Comparison of ENCODE assay signal across 8 cellular contexts in the genomic region with DNA sequence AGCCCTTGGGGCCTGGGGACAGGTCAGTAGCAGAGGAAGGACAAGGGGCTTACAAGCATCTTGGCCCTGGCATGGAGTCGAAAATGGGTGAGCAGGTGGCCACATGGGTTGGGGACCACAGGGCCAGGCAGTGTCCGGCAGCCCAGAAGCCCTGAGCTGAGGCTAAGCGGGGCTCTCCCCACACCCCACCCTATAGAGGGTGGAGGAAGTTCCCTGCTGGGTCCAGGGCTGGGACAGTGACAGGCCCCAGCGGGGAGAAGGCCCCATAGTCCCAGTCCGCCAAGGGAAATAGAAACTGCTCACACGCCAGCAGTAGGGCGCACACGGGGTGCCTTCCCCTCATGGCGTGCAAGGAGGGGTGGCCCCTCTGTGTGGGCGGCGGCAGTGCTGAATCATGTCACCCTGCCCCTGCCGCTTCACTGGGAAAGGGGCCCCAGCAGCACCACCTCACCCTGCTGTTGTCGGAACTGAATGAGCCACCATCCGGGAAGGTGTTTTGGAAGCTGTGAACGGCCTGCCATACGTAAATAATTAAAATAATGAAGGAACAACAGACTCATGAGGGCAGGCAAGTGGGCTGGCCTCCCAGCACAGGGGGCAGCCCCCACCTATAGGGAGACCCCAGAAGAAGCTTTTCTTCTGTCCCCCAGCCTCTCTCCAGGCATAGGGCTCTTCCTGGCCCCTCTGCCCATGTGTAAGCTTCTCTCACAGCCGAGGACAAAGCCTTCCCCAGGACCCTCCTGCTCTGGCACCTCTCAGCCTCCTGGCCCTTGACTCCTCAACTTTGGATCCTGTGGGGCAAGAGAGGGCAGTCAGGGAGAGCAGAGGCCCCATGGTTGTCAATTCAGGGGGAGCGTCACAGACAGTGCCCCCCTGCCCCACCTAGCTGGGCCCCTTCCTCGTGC. TPM values are rescaled to one million over a fixed set of nuclear protein-coding genes. Genes with fewer than 3 reads are reported as not detected.
DNase-seq lines count a peak whose midpoint lies in the region; ATAC-seq, FAIRE-seq and TF ChIP-seq lines count a peak whose summit lies in the region.

No MANE protein-coding gene starts in this region.

- no peaks in the 10 kb centered on the region for H3K79me1 ChIP-seq in H1 (ENCODE audit: low read depth, low read length)

- H4K5ac ChIP-seq in H1 (ENCODE audit: insufficient read length, low read depth, low read length) = no peak overlapping the region

- no peak for TF ChIP-seq CTCF in H1 (IDR thresholded peaks at IDR 0.05; ENCODE audit: control extremely low read depth in 1 of 3, insufficient read depth in 1 of 3, low read depth in 1 of 3, low read length in 3 of 3)

- no peak overlapping the region for H4K8ac ChIP-seq in H1 (ENCODE audit: extremely low read depth, insufficient read depth, low read length)

- H2AFZ ChIP-seq in H1 (ENCODE audit: low read length) = no peak overlapping the region

- POLR2A ChIA-PET in activated CD4-positive, alpha-beta T cell treated with anti-CD3 and anti-CD28 coated beads for 36 hours (lab: Charles Lee) = interaction anchor here (0.5 to 4.1 kb wide), 6 partner anchors 13 to 369 kb away, joined by 3 to 119 read pairs (median 3); partner anchors contain the start of genes ASTL, DUSP2 and ITPRIPL1
- POLR2A ChIA-PET in H1 (lab: Charles Lee; ENCODE audit: partially characterized antibody) = interaction anchor here (1.5 kb wide), 1 partner anchor 14 kb away, joined by 3 read pairs; no protein-coding TSS in a partner anchor

- peaks cover 0 to 9% (median 1%) of the 10 kb centered on the region in 4 experiments; a peak in 3 of 7 replicates for H3K4me1 ChIP-seq in H1 (replicated peaks in 1 of 4; ENCODE audit: control insufficient read depth in 3 of 4, insufficient read depth in 4 of 4, low read length in 3 of 4)

- H3K4me1 Mint-ChIP-seq in activated CD4-positive, alpha-beta T cell treated with anti-CD3 and anti-CD28 coated beads for 36 hours = peaks cover 90% of the 10 kb centered on the region

- WGBS in H1 (ENCODE audit: extremely low coverage in 1 of 2, insufficient coverage in 1 of 2, insufficient read length in 1 of 2, insufficient replicate concordance in 2 of 2, low coverage in 1 of 2, low lambda C conversion rate in 2 of 2, missing lambda C conversion rate in 1 of 2), 2 experiments = 89% methylated on average over 19 of the region's 19 CpGs; no CpG with 5 or more reads in 1 of the 2 experiments

- H2BK120ac ChIP-seq in H1 (replicated peaks; ENCODE audit: low read depth, low read length) = no peak overlapping the region

- H3K79me2 ChIP-seq in H1 (ENCODE audit: control insufficient read depth in 1 of 2, insufficient read depth in 2 of 2, low read length in 2 of 2) = no peaks in the 10 kb centered on the region

- peak overlapping the region; percentile 4 for H3K56ac ChIP-seq in H1 (replicated peaks; ENCODE audit: insufficient read length, low read depth, low read length)

- intact Hi-C loops in activated CD4-positive, alpha-beta T cell treated with anti-CD3 and anti-CD28 coated beads for 36 hours (cut with DNase I, micrococcal nuclease) = loop anchor here (1.0 kb wide), 3 partner anchors 10 to 50 kb away; partner anchors contain the start of gene STARD7 (in 1 of the 2)

- peak overlapping the region; percentile 47 for H4K91ac ChIP-seq in H1 (replicated peaks; ENCODE audit: insufficient read length, low read length)

- H3K18ac ChIP-seq in H1 (ENCODE audit: extremely low read depth, low read length) = peak overlapping the region; percentile 19

- H2AK5ac ChIP-seq in H1 (ENCODE audit: low read depth, low read length) = no peak overlapping the region

- no peak overlapping the region for H3K4ac ChIP-seq in H1 (replicated peaks; ENCODE audit: insufficient read length, low read depth, low read length)

- H3K4me2 ChIP-seq in H1 (ENCODE audit: insufficient read depth in 1 of 2, low read depth in 2 of 2, low read length in 2 of 2) = no peak overlapping the region

- DNase-seq in activated CD4-positive, alpha-beta T cell treated with anti-CD3 and anti-CD28 coated beads for 36 hours = peak; percentile 99
- DNase-seq in H1 (ENCODE audit: low read depth in 1 of 2, low spot score in 2 of 2) = no peak
- DNase-seq in stimulated activated CD8-positive, alpha-beta memory T cell treated with anti-CD3 and anti-CD28 coated beads, Interleukin-7, amount 100 ng/mL, for 4 hours (ENCODE audit: low read depth in 2 of 2) = peak; percentile 88 to 92
- DNase-seq in SHP77 (lab: John Stamatoyannopoulos, UW) = no peak
- DNase-seq in hepatic stellate cell (ENCODE audit: low spot score) = no peak
- no peak for DNase-seq in NAMALWA (ENCODE audit: low spot score)

- H3K36me3 Mint-ChIP-seq in activated CD4-positive, alpha-beta T cell treated with anti-CD3 and anti-CD28 coated beads for 36 hours (ENCODE audit: low read depth) = peaks cover 10% of the 10 kb centered on the region

- H4K20me1 ChIP-seq in H1 (replicated peaks in 1 of 2; ENCODE audit: control insufficient read depth in 1 of 2, insufficient read depth in 2 of 2, low read length in 2 of 2) = no peaks in the 10 kb centered on the region

- no peak for TF ChIP-seq POLR2A in H1 (IDR thresholded peaks at IDR 0.05; ENCODE audit: control extremely low read depth in 1 of 2, low read depth in 2 of 2, low read length in 2 of 2)

- ATAC-seq in GM19035 (IDR thresholded peaks at IDR 0.05; ENCODE audit: unreplicated experiment) = peak; percentile 56
- peak; percentile 57 for ATAC-seq in HG03095 (IDR thresholded peaks at IDR 0.05; ENCODE audit: unreplicated experiment)
- ATAC-seq in activated CD4-positive, alpha-beta T cell treated with anti-CD3 and anti-CD28 coated beads for 36 hours = peak; percentile 79

- no peak for FAIRE-seq in H1 (lab: Jason Lieb, UNC)

- no peak overlapping the region for H3K23ac ChIP-seq in H1 (ENCODE audit: insufficient read length)

- no peaks in the 10 kb centered on the region; a peak in 1 of 7 replicates for H3K27me3 ChIP-seq in H1 (replicated peaks in 1 of 4; ENCODE audit: control insufficient read depth in 3 of 4, extremely low read depth in 1 of 4, insufficient read depth in 3 of 4, low read length in 3 of 4)

- H3K27ac Mint-ChIP-seq in activated CD4-positive, alpha-beta T cell treated with anti-CD3 and anti-CD28 coated beads for 36 hours = peak overlapping the region; percentile 98

- H3K9ac ChIP-seq in H1 (replicated peaks in 1 of 4; ENCODE audit: extremely low read depth in 1 of 4, low read depth in 3 of 4, low read length in 3 of 4) = no peak overlapping the region

- peak overlapping the region; percentile 60; the same call in 1 of the 2 replicates for H2BK12ac ChIP-seq in H1 (ENCODE audit: low read depth, low read length)

- no peaks in the 10 kb centered on the region for H3K27me3 Mint-ChIP-seq in activated CD4-positive, alpha-beta T cell treated with anti-CD3 and anti-CD28 coated beads for 36 hours

- no peaks in the 10 kb centered on the region for H3K36me3 ChIP-seq in H1 (ENCODE audit: control insufficient read depth in 2 of 4, insufficient read depth in 4 of 4, low read length in 3 of 4)

- no peak for TF ChIP-seq EP300 in H1 (IDR thresholded peaks at IDR 0.05; ENCODE audit: borderline replicate concordance in 1 of 2, low read depth in 2 of 2, low read length in 2 of 2)

- no peak for TF ChIP-seq RAD21 in H1 (IDR thresholded peaks at IDR 0.05 in 1 of 2, conservative IDR thresholded peaks at IDR 0.05 in 1 of 2; ENCODE audit: low read depth in 2 of 2, low read length in 2 of 2)

- no peak overlapping the region for H2BK20ac ChIP-seq in H1 (ENCODE audit: low read length)

- no peaks in the 10 kb centered on the region for H3K9me3 ChIP-seq in H1 (ENCODE audit: insufficient read depth in 2 of 2, low read depth in 1 of 2, low read length in 1 of 2)

- H3K14ac ChIP-seq in H1 (ENCODE audit: insufficient read length) = no peak overlapping the region

- peaks cover 9% of the 10 kb centered on the region for H3K9me3 Mint-ChIP-seq in activated CD4-positive, alpha-beta T cell treated with anti-CD3 and anti-CD28 coated beads for 36 hours (ENCODE audit: low read depth)

- H3K27ac ChIP-seq in H1 (ENCODE audit: low read depth, low read length) = no peak overlapping the region

- peak overlapping the region; percentile 61 for H3K4me3 Mint-ChIP-seq in activated CD4-positive, alpha-beta T cell treated with anti-CD3 and anti-CD28 coated beads for 36 hours

- no peak overlapping the region for H2BK15ac ChIP-seq in H1 (ENCODE audit: low read length)

- H2BK5ac ChIP-seq in H1 (ENCODE audit: low read depth, low read length) = 0 out of 2 replicates have a peak overlapping the region, but pooled peaks have one; percentile 44

- CTCF ChIA-PET in activated CD4-positive, alpha-beta T cell treated with anti-CD3 and anti-CD28 coated beads for 36 hours (lab: Charles Lee) = interaction anchor here (0.7 to 4.1 kb wide), 10 partner anchors 10 to 165 kb away, joined by 3 to 33 read pairs (median 6); partner anchors contain the start of genes ASTL and DUSP2
- CTCF ChIA-PET in H1 (lab: Charles Lee; ENCODE audit: partially characterized antibody) = interaction anchor here (1.0 to 2.9 kb wide), 5 partner anchors 11 to 41 kb away, joined by 3 to 15 read pairs (median 7); partner anchors contain the start of genes ADRA2B and ASTL

- H3K23me2 ChIP-seq in H1 (ENCODE audit: low read depth, low read length) = no peaks in the 10 kb centered on the region; the same call in 1 of the 2 replicates

- H3K4me3 ChIP-seq in H1 (ENCODE audit: extremely low read depth in 1 of 4, insufficient read depth in 2 of 4, low read depth in 3 of 4, low read length in 4 of 4) = no peak overlapping the region

RNA-seq across cellular contexts. Expression of gene DUSP2, which starts 12.7 kb away (rescaled TPM):
- 100 to 1,000 TPM; 248 to 407 TPM for total RNA-seq in activated CD4-positive, alpha-beta T cell treated with anti-CD3 and anti-CD28 coated beads for 36 hours
- 8.7 and 10.1 TPM in 2 replicates for total RNA-seq in H1 (2021; fragmentation: NEBNext Ultra II Directional; extraction: Animal tissue kit (Norgen Biotek cat#: 25700))
- 10.4 and 11.7 TPM in 2 replicates for polyA plus RNA-seq in H1 (2011; rRNA removed)
- 8.4 TPM for polyA plus RNA-seq in H1 (2011; cell fraction: cytosol; rRNA removed)
- 21.7 TPM for polyA plus RNA-seq in H1 (2011; cell fraction: nucleus; rRNA removed)
- polyA plus RNA-seq in H1 (2012, experiment 1 of 2) = 5.9 to 8.2 TPM (median 7.6 TPM) in 4 replicates
- polyA plus RNA-seq in H1 (2012, experiment 2 of 2) = 9.0 TPM
- polyA plus RNA-seq in H1 (2013, experiment 1 of 2) = 3.6 TPM
- 3.2 TPM for polyA plus RNA-seq in H1 (2013, experiment 2 of 2)
- polyA minus RNA-seq in H1 (2011; rRNA and poly(A)+ RNA removed) = 5.5 and 5.9 TPM in 2 replicates
- polyA minus RNA-seq in H1 (2011; cell fraction: cytosol; rRNA and poly(A)+ RNA removed) = 5.7 TPM
- 26.8 TPM for polyA minus RNA-seq in H1 (2011; cell fraction: nucleus; rRNA and poly(A)+ RNA removed)

RNA-seq across cellular contexts. Expression of gene ASTL, which starts 19.6 kb away (rescaled TPM):
- total RNA-seq in activated CD4-positive, alpha-beta T cell treated with anti-CD3 and anti-CD28 coated beads for 36 hours = 1 to 10 TPM; 2.5 to 2.8 TPM
- 0.60 and 0.75 TPM in 2 replicates for total RNA-seq in H1 (2021; fragmentation: NEBNext Ultra II Directional; extraction: Animal tissue kit (Norgen Biotek cat#: 25700))
- 1.4 and 2.2 TPM in 2 replicates for polyA plus RNA-seq in H1 (2011; rRNA removed)
- polyA plus RNA-seq in H1 (2011; cell fraction: cytosol; rRNA removed) = 1.4 TPM
- 2.5 TPM for polyA plus RNA-seq in H1 (2011; cell fraction: nucleus; rRNA removed)
- 0.28 to 1.2 TPM (median 0.73 TPM) in 4 replicates for polyA plus RNA-seq in H1 (2012, experiment 1 of 2)
- polyA plus RNA-seq in H1 (2012, experiment 2 of 2) = 0.54 TPM
- 0.67 TPM for polyA plus RNA-seq in H1 (2013, experiment 1 of 2)
- 0.46 TPM for polyA plus RNA-seq in H1 (2013, experiment 2 of 2)
- 1.2 and 1.6 TPM in 2 replicates for polyA minus RNA-seq in H1 (2011; rRNA and poly(A)+ RNA removed)
- polyA minus RNA-seq in H1 (2011; cell fraction: cytosol; rRNA and poly(A)+ RNA removed) = 1.8 TPM
- polyA minus RNA-seq in H1 (2011; cell fraction: nucleus; rRNA and poly(A)+ RNA removed) = 1.8 TPM

RNA-seq across cellular contexts. Expression of gene ADRA2B, which starts 41.5 kb away (rescaled TPM):
- total RNA-seq in activated CD4-positive, alpha-beta T cell treated with anti-CD3 and anti-CD28 coated beads for 36 hours = under 1 TPM; 0.30 to 0.54 TPM
- 6.5 and 6.6 TPM in 2 replicates for total RNA-seq in H1 (2021; fragmentation: NEBNext Ultra II Directional; extraction: Animal tissue kit (Norgen Biotek cat#: 25700))
- polyA plus RNA-seq in H1 (2011; rRNA removed) = 5.8 and 8.3 TPM in 2 replicates
- polyA plus RNA-seq in H1 (2011; cell fraction: cytosol; rRNA removed) = 6.6 TPM
- 14.4 TPM for polyA plus RNA-seq in H1 (2011; cell fraction: nucleus; rRNA removed)
- polyA plus RNA-seq in H1 (2012, experiment 1 of 2) = 3.3 to 6.4 TPM (median 5.3 TPM) in 4 replicates
- polyA plus RNA-seq in H1 (2012, experiment 2 of 2) = 4.8 TPM
- polyA plus RNA-seq in H1 (2013, experiment 1 of 2) = 3.7 TPM
- 4.0 TPM for polyA plus RNA-seq in H1 (2013, experiment 2 of 2)
- 4.4 and 4.9 TPM in 2 replicates for polyA minus RNA-seq in H1 (2011; rRNA and poly(A)+ RNA removed)
- 6.7 TPM for polyA minus RNA-seq in H1 (2011; cell fraction: cytosol; rRNA and poly(A)+ RNA removed)
- 6.8 TPM for polyA minus RNA-seq in H1 (2011; cell fraction: nucleus; rRNA and poly(A)+ RNA removed)

RNA-seq across cellular contexts. Expression of gene STARD7, which starts 50.7 kb away (rescaled TPM):
- 100 to 1,000 TPM; 151 to 173 TPM for total RNA-seq in activated CD4-positive, alpha-beta T cell treated with anti-CD3 and anti-CD28 coated beads for 36 hours
- total RNA-seq in H1 (2021; fragmentation: NEBNext Ultra II Directional; extraction: Animal tissue kit (Norgen Biotek cat#: 25700)) = 200 and 207 TPM in 2 replicates
- 60.3 and 89.1 TPM in 2 replicates for polyA plus RNA-seq in H1 (2011; rRNA removed)
- polyA plus RNA-seq in H1 (2011; cell fraction: cytosol; rRNA removed) = 90.5 TPM
- polyA plus RNA-seq in H1 (2011; cell fraction: nucleus; rRNA removed) = 50.4 TPM
- polyA plus RNA-seq in H1 (2012, experiment 1 of 2) = 125 to 145 TPM (median 130 TPM) in 4 replicates
- polyA plus RNA-seq in H1 (2012, experiment 2 of 2) = 61.7 TPM
- 108 TPM for polyA plus RNA-seq in H1 (2013, experiment 1 of 2)
- polyA plus RNA-seq in H1 (2013, experiment 2 of 2) = 99.9 TPM
- 116 and 121 TPM in 2 replicates for polyA minus RNA-seq in H1 (2011; rRNA and poly(A)+ RNA removed)
- 74.0 TPM for polyA minus RNA-seq in H1 (2011; cell fraction: cytosol; rRNA and poly(A)+ RNA removed)
- 149 TPM for polyA minus RNA-seq in H1 (2011; cell fraction: nucleus; rRNA and poly(A)+ RNA removed)

Comparison
In these comparisons a context has a peak if more than half of its experiments do, and no peak if none do; other contexts are left out.
1. DNase-seq: peak in activated CD4-positive, alpha-beta T cell treated with anti-CD3 and anti-CD28 coated beads for 36 hours (single experiment) and stimulated activated CD8-positive, alpha-beta memory T cell treated with anti-CD3 and anti-CD28 coated beads, Interleukin-7, amount 100 ng/mL, for 4 hours (2 of 2); none in H1 (0 of 2), SHP77 (0 of 2), hepatic stellate cell (single experiment) and NAMALWA (single experiment).
2. RNA of gene DUSP2, which starts 12.7 kb away (total RNA-seq): 248 to 407 TPM in activated CD4-positive, alpha-beta T cell treated with anti-CD3 and anti-CD28 coated beads for 36 hours; 8.7 to 10.1 TPM in H1; every median in the first group is over 10 times any median in the second.
3. Peak in every context shown above with its lines, with median percentiles within 50 percentile points of each other: ATAC-seq.